8 cellular contexts compared by ENCODE assay signal in genomic region chr19:12828494-12828893, GRCh38. TPM values are rescaled to one million over a fixed set of nuclear protein-coding genes. Genes with fewer than 3 reads are reported as not detected.
DNase-seq lines count a peak whose midpoint lies in the region; ATAC-seq, FAIRE-seq and TF ChIP-seq lines count a peak whose summit lies in the region.

No MANE protein-coding gene starts in this region.

- H3K27me3 Mint-ChIP-seq in endodermal cell (ENCODE audit: insufficient read depth), result peaks cover 69% of the 10 kb centered on the region

- ATAC-seq in A549, result peak in 1 of 2 experiments; percentile 65; a peak in 3 of 6 replicates
- ATAC-seq in GM21528 (IDR thresholded peaks at IDR 0.05; ENCODE audit: low FRiP score, unreplicated experiment), result no peak
- ATAC-seq in HG02623 (IDR thresholded peaks at IDR 0.05; ENCODE audit: unreplicated experiment), result no peak

- CTCF ChIA-PET in A549 (lab: Yijun Ruan, JAX), result interaction anchor here (0.6 to 7.2 kb wide), 4 partner anchors 9 to 32 kb away, joined by 4 to 36 read pairs (median 10); no protein-coding TSS in a partner anchor

- TF ChIP-seq RAD21 in A549 (conservative IDR thresholded peaks at IDR 0.05 in 1 of 2, IDR thresholded peaks at IDR 0.05 in 1 of 2), result no peak

- DNase-seq in A549 (ENCODE audit: low read depth in 1 of 2, low spot score in 1 of 2), result no peak
- DNase-seq in H7, result peak; percentile 91
- DNase-seq in NCI-H82 (lab: John Stamatoyannopoulos, UW), result peak; percentile 92
- DNase-seq in endodermal cell, result peak; percentile 93
- DNase-seq in T-helper 9 cell, result no peak
- DNase-seq in SKM-1 (lab: John Stamatoyannopoulos, UW; ENCODE audit: unreplicated experiment), result no peak

- peaks cover 6% of the 10 kb centered on the region for H3K4me1 Mint-ChIP-seq in endodermal cell

- H3K27me3 ChIP-seq in H7 (ENCODE audit: control insufficient read depth, insufficient read depth, low read length), result peaks cover 18% of the 10 kb centered on the region
- peaks cover 42% of the 10 kb centered on the region for H3K27me3 ChIP-seq in endodermal cell (ENCODE audit: control insufficient read depth, insufficient read depth, low read length, poor library complexity, severe bottlenecking)

- no peak for TF ChIP-seq EP300 in A549 (IDR thresholded peaks at IDR 0.05)

- 26% methylated on average over 20 of the region's 23 CpGs for WGBS in A549 (ENCODE audit: missing lambda C conversion rate)
- WGBS in endodermal cell (ENCODE audit: insufficient coverage in 1 of 2, insufficient read length in 1 of 2), 2 experiments, result 27 to 32% methylated on average over 13 to 23 of the region's 23 CpGs

- no peaks in the 10 kb centered on the region for H3K9me3 Mint-ChIP-seq in endodermal cell

- no peak for FAIRE-seq in A549 (lab: Jason Lieb, UNC)

- no peaks in the 10 kb centered on the region for H3K9me3 ChIP-seq in A549
- H3K9me3 ChIP-seq in endodermal cell (ENCODE audit: control insufficient read depth, low read length), result no peaks in the 10 kb centered on the region

- peak overlapping the region; percentile 47 for H3K4me2 ChIP-seq in A549

- H3K36me3 ChIP-seq in H7 (replicated peaks; ENCODE audit: control insufficient read depth, insufficient read depth, low read length), result no peaks in the 10 kb centered on the region
- H3K36me3 ChIP-seq in endodermal cell (ENCODE audit: control insufficient read depth, insufficient read depth, low read length), result no peaks in the 10 kb centered on the region

- H3K4me1 ChIP-seq in A549, result peaks cover 8% of the 10 kb centered on the region
- no peaks in the 10 kb centered on the region for H3K4me1 ChIP-seq in endodermal cell (ENCODE audit: control insufficient read depth, insufficient read depth, low read length)

- peak overlapping the region; percentile 37 for H3K4me3 Mint-ChIP-seq in endodermal cell

- H3K9ac ChIP-seq in endodermal cell (ENCODE audit: extremely low read depth, low read length, poor library complexity, severe bottlenecking), result no peak overlapping the region

- H3K27ac ChIP-seq in A549 (no peak overlapping the region), endodermal cell (ENCODE audit: low read depth, low read length) (no peak overlapping the region)

- no peak overlapping the region for H3K4me3 ChIP-seq in A549
- peak overlapping the region; percentile 31; the same call in 1 of the 2 replicates for H3K4me3 ChIP-seq in H7 (ENCODE audit: insufficient read depth, low read depth, low read length)
- no peak overlapping the region for H3K4me3 ChIP-seq in endodermal cell (ENCODE audit: low read length)

- H3K27ac Mint-ChIP-seq in endodermal cell, result no peak overlapping the region

- TF ChIP-seq CTCF in A549 (IDR thresholded peaks at IDR 0.05) (no peak), endodermal cell (conservative IDR thresholded peaks at IDR 0.05) (no peak)

- H3K36me3 Mint-ChIP-seq in endodermal cell (ENCODE audit: low read depth), result no peaks in the 10 kb centered on the region

- no peak for TF ChIP-seq POLR2A in A549 (IDR thresholded peaks at IDR 0.05; ENCODE audit: low read length)

- POLR2A ChIA-PET in A549 (lab: Yijun Ruan, JAX), result no interaction called here

TF ChIP-seq in A549, 52 proteins besides CTCF, POLR2A, EP300 and RAD21:
- TF ChIP-seq NPAS2 (CRISPR knock-in tag; IDR thresholded peaks at IDR 0.05; ENCODE audit: borderline replicate concordance) (no peak), TP53 (CRISPR knock-in tag; IDR thresholded peaks at IDR 0.05) (no peak)

RNA-seq across cellular contexts. Expression of gene RTBDN, which starts 5.9 kb away (rescaled TPM):
- polyA plus RNA-seq in A549 (2011; rRNA removed), result 0.09 TPM in 1 of 2 replicates, not detected in the other
- polyA plus RNA-seq in A549 (2012; cell fraction: cytosol; rRNA removed), result 0.12 and 0.13 TPM in 2 replicates
- 0.30 TPM in 1 of 2 replicates, not detected in the other for polyA plus RNA-seq in A549 (2012; cell fraction: nucleus; rRNA removed)
- polyA plus RNA-seq in A549 (2017; fragmentation: RNase III; extraction: RNeasy Plus Mini Kit Qiagen cat#74134 plus additional on column Dnase treatment), result 0.14 to 0.36 TPM (median 0.25 TPM) in 3 replicates
- polyA minus RNA-seq in A549 (2011; rRNA and poly(A)+ RNA removed), result not detected in 2 replicates
- total RNA-seq in H7 (2014; rRNA removed; shearing (Covaris generic)), result 1.3 TPM in 2 replicates
- 1 to 10 TPM in 1 of 2 donors, under 1 TPM in 1; 0.68 to 1.7 TPM for total RNA-seq in endodermal cell
- 0.85 TPM for polyA plus RNA-seq in endodermal cell (2013, experiment 1 of 2)
- 0.25 TPM for polyA plus RNA-seq in endodermal cell (2013, experiment 2 of 2)

RNA-seq across cellular contexts. Expression of gene MAST1, which starts 9.8 kb away (rescaled TPM):
- polyA plus RNA-seq in A549 (2011; rRNA removed), result 1.4 and 1.8 TPM in 2 replicates
- polyA plus RNA-seq in A549 (2012; cell fraction: cytosol; rRNA removed), result 2.4 and 3.3 TPM in 2 replicates
- 9.0 and 10.9 TPM in 2 replicates for polyA plus RNA-seq in A549 (2012; cell fraction: nucleus; rRNA removed)
- polyA plus RNA-seq in A549 (2017; fragmentation: RNase III; extraction: RNeasy Plus Mini Kit Qiagen cat#74134 plus additional on column Dnase treatment), result 1.8 to 3.0 TPM (median 2.2 TPM) in 3 replicates
- 1.3 and 1.5 TPM in 2 replicates for polyA minus RNA-seq in A549 (2011; rRNA and poly(A)+ RNA removed)
- 5.5 and 7.0 TPM in 2 replicates for total RNA-seq in H7 (2014; rRNA removed; shearing (Covaris generic))
- 10 to 100 TPM in 1 of 2 donors, 1 to 10 TPM in 1; 6.9 to 18.5 TPM for total RNA-seq in endodermal cell
- 19.9 TPM for polyA plus RNA-seq in endodermal cell (2013, experiment 1 of 2)
- polyA plus RNA-seq in endodermal cell (2013, experiment 2 of 2), result 17.5 TPM

RNA-seq across cellular contexts. Expression of gene RNASEH2A, which starts 22.1 kb away (rescaled TPM):
- 27.2 and 37.2 TPM in 2 replicates for polyA plus RNA-seq in A549 (2011; rRNA removed)
- 64.6 and 74.8 TPM in 2 replicates for polyA plus RNA-seq in A549 (2012; cell fraction: cytosol; rRNA removed)
- polyA plus RNA-seq in A549 (2012; cell fraction: nucleus; rRNA removed), result 59.6 and 69.3 TPM in 2 replicates
- 40.7 to 45.5 TPM (median 41.7 TPM) in 3 replicates for polyA plus RNA-seq in A549 (2017; fragmentation: RNase III; extraction: RNeasy Plus Mini Kit Qiagen cat#74134 plus additional on column Dnase treatment)
- polyA minus RNA-seq in A549 (2011; rRNA and poly(A)+ RNA removed), result 47.2 and 53.1 TPM in 2 replicates
- 85.4 and 104 TPM in 2 replicates for total RNA-seq in H7 (2014; rRNA removed; shearing (Covaris generic))
- total RNA-seq in endodermal cell, result 10 to 100 TPM; 51.0 to 97.1 TPM
- polyA plus RNA-seq in endodermal cell (2013, experiment 1 of 2), result 68.6 TPM
- 58.0 TPM for polyA plus RNA-seq in endodermal cell (2013, experiment 2 of 2)

RNA-seq across cellular contexts. Expression of gene THSD8, which starts 26.6 kb away (rescaled TPM):
- polyA plus RNA-seq in A549 (2011; rRNA removed), result 4.9 and 10.7 TPM in 2 replicates
- polyA plus RNA-seq in A549 (2012; cell fraction: cytosol; rRNA removed), result not detected in 2 replicates
- polyA plus RNA-seq in A549 (2012; cell fraction: nucleus; rRNA removed), result 1.6 TPM in 1 of 2 replicates, not detected in the other
- not detected in 3 replicates for polyA plus RNA-seq in A549 (2017; fragmentation: RNase III; extraction: RNeasy Plus Mini Kit Qiagen cat#74134 plus additional on column Dnase treatment)
- polyA minus RNA-seq in A549 (2011; rRNA and poly(A)+ RNA removed), result 8.4 and 11.0 TPM in 2 replicates
- not detected in 2 replicates for total RNA-seq in H7 (2014; rRNA removed; shearing (Covaris generic))
- total RNA-seq in endodermal cell, result 10 to 100 TPM; 34.4 to 57.4 TPM
- polyA plus RNA-seq in endodermal cell (2013, experiment 1 of 2), result 12.7 TPM
- polyA plus RNA-seq in endodermal cell (2013, experiment 2 of 2), result 17.6 TPM

RNA-seq across cellular contexts. Expression of gene PRDX2, which starts 26.9 kb away (rescaled TPM):
- polyA plus RNA-seq in A549 (2011; rRNA removed) (0.48 and 0.57 TPM in 2 replicates), A549 (2017; fragmentation: RNase III; extraction: RNeasy Plus Mini Kit Qiagen cat#74134 plus additional on column Dnase treatment) (0.49 to 0.91 TPM (median 0.84 TPM) in 3 replicates)
- 1.1 and 1.3 TPM in 2 replicates for polyA plus RNA-seq in A549 (2012; cell fraction: cytosol; rRNA removed)
- polyA plus RNA-seq in A549 (2012; cell fraction: nucleus; rRNA removed), result 1.3 and 1.5 TPM in 2 replicates
- 0.49 and 0.95 TPM in 2 replicates for polyA minus RNA-seq in A549 (2011; rRNA and poly(A)+ RNA removed)
- 508 and 571 TPM in 2 replicates for total RNA-seq in H7 (2014; rRNA removed; shearing (Covaris generic))
- 100 to 1,000 TPM; 429 to 507 TPM for total RNA-seq in endodermal cell
- polyA plus RNA-seq in endodermal cell (2013, experiment 1 of 2), result 440 TPM
- 394 TPM for polyA plus RNA-seq in endodermal cell (2013, experiment 2 of 2)

Comparison
In these comparisons a context has a peak if more than half of its experiments do, and no peak if none do; other contexts are left out.
1. DNase-seq: peak in H7 (single experiment), NCI-H82 (single experiment) and endodermal cell (single experiment); none in A549 (0 of 2), T-helper 9 cell (single experiment) and SKM-1 (single experiment).